1 cellular context compared by ENCODE assay signal in the genomic region with DNA sequence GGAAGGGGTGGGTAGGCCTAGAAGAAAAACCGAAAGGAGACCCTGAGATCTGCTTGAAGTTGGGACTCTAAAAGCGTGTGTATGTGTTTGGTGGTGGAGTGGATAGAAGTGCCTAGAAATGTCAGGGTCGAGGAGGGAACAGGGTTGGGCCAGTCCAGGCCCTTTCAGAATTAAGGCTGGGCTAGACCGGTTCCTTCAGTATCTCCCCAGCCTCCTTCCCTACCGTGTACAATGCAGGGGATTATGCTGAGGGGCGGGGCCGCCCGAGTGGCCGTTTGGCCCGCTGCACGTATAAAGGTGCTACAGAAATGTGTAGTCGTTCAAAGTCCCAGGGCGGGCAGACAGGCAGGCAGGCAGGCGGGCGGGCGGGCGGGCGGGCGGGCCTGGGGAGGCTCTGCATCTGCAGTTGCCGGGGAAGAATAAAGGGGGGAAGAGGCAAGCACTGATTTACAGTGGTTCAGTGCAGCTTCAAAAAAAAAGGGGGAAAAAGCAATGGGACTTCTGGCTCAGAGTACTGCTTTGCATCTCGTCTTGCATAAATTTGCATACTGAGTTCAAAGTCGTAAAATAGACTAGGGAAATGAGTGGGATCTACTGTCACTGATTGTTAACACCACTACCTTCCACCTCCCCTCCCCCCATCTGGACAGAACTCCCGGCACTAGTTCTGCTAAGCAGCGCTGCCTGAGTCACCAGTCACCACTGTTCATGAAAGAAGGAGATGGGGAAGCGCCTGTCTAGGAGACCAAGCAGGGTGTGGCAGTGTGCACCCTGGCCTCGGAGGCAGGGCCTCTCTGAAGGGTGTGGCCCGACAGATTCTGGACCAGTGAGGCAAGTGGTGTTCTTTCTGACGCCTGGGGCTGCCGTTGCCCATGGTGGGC.
TF ChIP-seq lines count a peak whose summit lies in the region.

No MANE protein-coding gene starts in this region.

TF ChIP-seq in H1, 55 proteins besides CTCF, POLR2A, EP300 and RAD21 (continued from another document):
- TF ChIP-seq CBX8 (IDR thresholded peaks at IDR 0.05; ENCODE audit: borderline replicate concordance, low read depth, low read length) (no peak), KDM1A (IDR thresholded peaks at IDR 0.05; ENCODE audit: borderline replicate concordance, low read length) (no peak), NANOG (IDR thresholded peaks at IDR 0.05; ENCODE audit: insufficient read depth, low read depth, low read length, poor library complexity, severe bottlenecking) (no peak), RXRA (IDR thresholded peaks at IDR 0.05; ENCODE audit: insufficient read depth, low read depth, low read length) (no peak), ASH2L (IDR thresholded peaks at IDR 0.05; ENCODE audit: low read length) (peak; percentile 11), RBBP5 (IDR thresholded peaks at IDR 0.05; ENCODE audit: borderline replicate concordance, low read depth, low read length) (peak; percentile 13; the same call in 1 of the 2 replicates), SIN3A (conservative IDR thresholded peaks at IDR 0.05 in 1 of 2, IDR thresholded peaks at IDR 0.05 in 1 of 2; ENCODE audit: low read depth in 1 of 2, low read length in 2 of 2) (peak in 1 of 2 experiments; percentile 2; a peak in 1 of 4 replicates)
